Comparison of ENCODE assay signal across 10 cellular contexts in the genomic region with DNA sequence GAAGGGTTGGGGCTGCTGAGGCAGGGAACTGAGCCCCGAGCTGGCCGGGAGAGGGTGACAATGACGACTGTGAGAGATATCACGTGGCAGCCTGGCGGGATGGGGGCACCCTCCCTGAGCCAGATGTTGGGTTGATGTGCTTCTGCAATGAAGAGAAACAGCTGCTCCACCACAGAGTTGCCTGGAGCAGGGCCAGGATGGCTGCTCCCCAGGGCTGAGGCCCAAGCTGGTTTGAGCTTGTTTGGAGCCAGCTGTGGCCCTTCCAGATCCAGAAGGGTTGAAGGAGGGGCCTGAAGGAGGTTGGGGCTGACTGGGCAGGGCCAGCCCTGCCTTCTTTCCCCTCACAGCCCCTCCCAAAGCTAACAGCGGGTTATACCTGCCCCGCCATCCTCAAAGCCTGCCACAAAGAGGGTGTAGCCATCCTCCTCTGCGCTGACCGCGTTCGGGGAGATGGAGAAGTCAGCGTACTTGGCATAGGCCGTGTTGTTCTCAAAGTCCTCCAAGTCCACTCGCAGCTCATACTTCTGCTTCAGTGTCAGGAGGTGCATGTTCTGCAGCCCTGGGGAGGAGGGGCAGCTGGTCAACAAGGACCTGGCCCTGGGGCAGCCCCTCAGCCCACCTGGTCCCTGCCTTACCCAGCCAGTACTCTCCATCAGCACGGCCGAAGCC. TPM values are rescaled to one million over a fixed set of nuclear protein-coding genes. Genes with fewer than 3 reads are reported as not detected.
A peak's percentile ranks its signal among the peaks of the same experiment; 100 is the strongest.
DNase-seq lines count a peak whose midpoint lies in the region; ATAC-seq and TF ChIP-seq lines count a peak whose summit lies in the region.
"Had no signal": no experiment of that assay in that cellular context is flagged by ENCODE, and none has a peak within 500 bp of the region (broad histone marks: within the 10 kb centered on the region; RNA-seq: fewer than 3 reads in every experiment).

No MANE protein-coding gene starts in this region.

- H3K27ac ChIP-seq in CD4-positive, alpha-beta memory T cell (ENCODE audit: low read depth, low read length), result no peak overlapping the region

- H3K4me1 ChIP-seq in CD4-positive, alpha-beta memory T cell (ENCODE audit: insufficient read depth, low read length), result no peaks in the 10 kb centered on the region

- H3K27me3 Mint-ChIP-seq in CD4-positive, alpha-beta memory T cell, result no peaks in the 10 kb centered on the region
- H3K27me3 Mint-ChIP-seq in osteocyte (ENCODE audit: unreplicated experiment), result no peaks in the 10 kb centered on the region
- H3K27me3 Mint-ChIP-seq in activated CD8-positive, alpha-beta T cell treated with anti-CD3 and anti-CD28 coated beads, Interleukin-2, amount 10 ng/mL, durations not matched to agents 7 days and 5 days (ENCODE audit: low read depth), result peaks cover 8% of the 10 kb centered on the region

- CTCF ChIA-PET in CD4-positive, alpha-beta memory T cell (lab: Charles Lee; ENCODE audit: partially characterized antibody), result interaction anchor here (0.7 to 3.8 kb wide), 2 partner anchors 22 to 47 kb away, joined by 3 to 15 read pairs; partner anchors contain the start of gene B9D1
- CTCF ChIA-PET in activated CD8-positive, alpha-beta T cell treated with anti-CD3 and anti-CD28 coated beads, Interleukin-2, amount 10 ng/mL, durations not matched to agents 7 days and 5 days (lab: Charles Lee), result interaction anchor here (3.1 kb wide), 1 partner anchor 22 kb away, joined by 14 read pairs; the partner anchor contains the start of gene B9D1

- peaks cover 22 to 38% of the 10 kb centered on the region in 2 donors for H3K36me3 Mint-ChIP-seq in CD4-positive, alpha-beta memory T cell
- peaks cover 30% of the 10 kb centered on the region for H3K36me3 Mint-ChIP-seq in osteocyte (ENCODE audit: unreplicated experiment)
- H3K36me3 Mint-ChIP-seq in activated CD8-positive, alpha-beta T cell treated with anti-CD3 and anti-CD28 coated beads, Interleukin-2, amount 10 ng/mL, durations not matched to agents 7 days and 5 days (ENCODE audit: low read depth), result peaks cover 33% of the 10 kb centered on the region

- intact Hi-C loops in CD4-positive, alpha-beta memory T cell (cut with micrococcal nuclease), result no loop called here

- no peak for TF ChIP-seq CTCF in fibroblast of mammary gland (conservative IDR thresholded peaks at IDR 0.05; ENCODE audit: control insufficient read depth, insufficient read depth, low read depth, low read length)
- TF ChIP-seq CTCF in osteocyte (IDR thresholded peaks at IDR 0.05), result no peak

- no peaks in the 10 kb centered on the region for H3K9me3 ChIP-seq in CD4-positive, alpha-beta memory T cell (ENCODE audit: control insufficient read depth in 1 of 2, low read length in 2 of 2)

- H3K9me3 Mint-ChIP-seq in CD4-positive, alpha-beta memory T cell, result no peaks in the 10 kb centered on the region
- no peaks in the 10 kb centered on the region for H3K9me3 Mint-ChIP-seq in osteocyte (ENCODE audit: unreplicated experiment)
- H3K9me3 Mint-ChIP-seq in activated CD8-positive, alpha-beta T cell treated with anti-CD3 and anti-CD28 coated beads, Interleukin-2, amount 10 ng/mL, durations not matched to agents 7 days and 5 days (ENCODE audit: insufficient read depth), result no peaks in the 10 kb centered on the region
- H3K9me3 Mint-ChIP-seq: stimulated activated naive B cell treated with anti-CD40 and anti-IgM and Interleukin-4, amounts not matched to agents 10 μg/mL and 1 μg/mL and 100 μg/mL, for 72 hours had no signal

- H3K27me3 ChIP-seq in CD4-positive, alpha-beta memory T cell (ENCODE audit: insufficient read depth, low read length), result no peaks in the 10 kb centered on the region

- H3K36me3 ChIP-seq in CD4-positive, alpha-beta memory T cell (ENCODE audit: insufficient read depth, low read length), result peaks cover 10% of the 10 kb centered on the region

- H3K4me3 ChIP-seq in CD4-positive, alpha-beta memory T cell (ENCODE audit: low read length in 2 of 2), result no peak overlapping the region
- no peak overlapping the region for H3K4me3 ChIP-seq in fibroblast of mammary gland (ENCODE audit: control insufficient read depth, low read depth, low read length)

- POLR2A ChIA-PET in CD4-positive, alpha-beta memory T cell (lab: Charles Lee; ENCODE audit: partially characterized antibody), result no interaction called here
- POLR2A ChIA-PET in activated CD8-positive, alpha-beta T cell treated with anti-CD3 and anti-CD28 coated beads, Interleukin-2, amount 10 ng/mL, durations not matched to agents 7 days and 5 days (lab: Charles Lee), result interaction anchor here (0.7 kb wide), 1 partner anchor 1714 kb away, joined by 3 read pairs; no protein-coding TSS in a partner anchor

- peak overlapping the region in 4 of 7 donors; percentile 25 to 83 (median 58) for H3K27ac Mint-ChIP-seq in CD4-positive, alpha-beta memory T cell
- peak overlapping the region; percentile 78 for H3K27ac Mint-ChIP-seq in osteocyte (ENCODE audit: unreplicated experiment)
- H3K27ac Mint-ChIP-seq in activated CD8-positive, alpha-beta T cell treated with anti-CD3 and anti-CD28 coated beads, Interleukin-2, amount 10 ng/mL, durations not matched to agents 7 days and 5 days, result no peak overlapping the region
- H3K27ac Mint-ChIP-seq: activated naive CD8-positive, alpha-beta T cell; stimulated activated naive B cell treated with anti-CD40 and anti-IgM and Interleukin-4, amounts not matched to agents 10 μg/mL and 1 μg/mL and 100 μg/mL, for 72 hours had no signal

- H3K4me1 Mint-ChIP-seq in CD4-positive, alpha-beta memory T cell, result peaks cover 0 to 9% (median 3%) of the 10 kb centered on the region in 4 donors
- peaks cover 57% of the 10 kb centered on the region for H3K4me1 Mint-ChIP-seq in osteocyte (ENCODE audit: unreplicated experiment)
- peaks cover 5% of the 10 kb centered on the region for H3K4me1 Mint-ChIP-seq in activated CD8-positive, alpha-beta T cell treated with anti-CD3 and anti-CD28 coated beads, Interleukin-2, amount 10 ng/mL, durations not matched to agents 7 days and 5 days (ENCODE audit: low read depth)

- ATAC-seq in HG03039 (IDR thresholded peaks at IDR 0.05; ENCODE audit: unreplicated experiment), result no peak
- ATAC-seq in activated CD8-positive, alpha-beta T cell treated with anti-CD3 and anti-CD28 coated beads, Interleukin-2, amount 10 ng/mL, durations not matched to agents 7 days and 5 days, result no peak

- no peak overlapping the region for H3K4me3 Mint-ChIP-seq in CD4-positive, alpha-beta memory T cell
- peak overlapping the region; percentile 47 for H3K4me3 Mint-ChIP-seq in osteocyte (ENCODE audit: unreplicated experiment)
- H3K4me3 Mint-ChIP-seq in activated CD8-positive, alpha-beta T cell treated with anti-CD3 and anti-CD28 coated beads, Interleukin-2, amount 10 ng/mL, durations not matched to agents 7 days and 5 days, result no peak overlapping the region
- H3K4me3 Mint-ChIP-seq: activated naive CD8-positive, alpha-beta T cell; stimulated activated naive B cell treated with anti-CD40 and anti-IgM and Interleukin-4, amounts not matched to agents 10 μg/mL and 1 μg/mL and 100 μg/mL, for 72 hours had no signal

- DNase-seq in CD4-positive, alpha-beta memory T cell, result no peak
- DNase-seq in NCI-H524 (lab: John Stamatoyannopoulos, UW), result peak; percentile 76 to 94
- DNase-seq in fibroblast of mammary gland (ENCODE audit: low read depth), result peak; percentile 97
- no peak for DNase-seq in osteocyte (ENCODE audit: extremely low spot score, unreplicated experiment)
- DNase-seq in kidney glomerular epithelial cell (lab: John Stamatoyannopoulos, UW), result no peak
- DNase-seq in activated CD8-positive, alpha-beta T cell treated with anti-CD3 and anti-CD28 coated beads, Interleukin-2, amount 10 ng/mL, durations not matched to agents 7 days and 5 days, result no peak
- no peak for DNase-seq in activated naive CD4-positive, alpha-beta T cell treated with anti-CD3 and anti-CD28 coated beads, Interleukin-2, amount 50 U/mL, for 16 hours
- DNase-seq: stimulated activated naive B cell treated with anti-CD40 and anti-IgM and Interleukin-4, amounts not matched to agents 10 μg/mL and 1 μg/mL and 100 μg/mL, for 72 hours had no signal

RNA-seq across cellular contexts. Expression of gene MFAP4, which starts 2.1 kb away (rescaled TPM):
- total RNA-seq in CD4-positive, alpha-beta memory T cell, result not detected
- polyA plus RNA-seq in CD4-positive, alpha-beta memory T cell, result not detected
- 73.4 and 85.8 TPM in 2 replicates for total RNA-seq in osteocyte
- not detected for total RNA-seq in activated CD8-positive, alpha-beta T cell treated with anti-CD3 and anti-CD28 coated beads, Interleukin-2, amount 10 ng/mL, durations not matched to agents 7 days and 5 days

RNA-seq across cellular contexts. Expression of gene MAPK7, which starts 6.6 kb away (rescaled TPM):
- total RNA-seq in CD4-positive, alpha-beta memory T cell, result 10 to 100 TPM; 19.4 to 26.2 TPM
- 10 to 100 TPM in 1 of 2 donors, 1 to 10 TPM in 1; 2.1 to 12.4 TPM for polyA plus RNA-seq in CD4-positive, alpha-beta memory T cell
- total RNA-seq in osteocyte, result 33.9 and 37.1 TPM in 2 replicates
- 10 to 100 TPM; 31.5 to 33.5 TPM for total RNA-seq in activated CD8-positive, alpha-beta T cell treated with anti-CD3 and anti-CD28 coated beads, Interleukin-2, amount 10 ng/mL, durations not matched to agents 7 days and 5 days

RNA-seq across cellular contexts. Expression of gene B9D1, which starts 22.3 kb away (rescaled TPM):
- total RNA-seq in CD4-positive, alpha-beta memory T cell, result 1 to 10 TPM; 2.5 to 2.8 TPM
- under 1 TPM in 1 of 2 donors, not detected in 1; 0.29 TPM for polyA plus RNA-seq in CD4-positive, alpha-beta memory T cell
- 15.8 and 16.5 TPM in 2 replicates for total RNA-seq in osteocyte
- 1 to 10 TPM; 1.1 TPM for total RNA-seq in activated CD8-positive, alpha-beta T cell treated with anti-CD3 and anti-CD28 coated beads, Interleukin-2, amount 10 ng/mL, durations not matched to agents 7 days and 5 days

RNA-seq across cellular contexts. Expression of gene RNF112, which starts 26.2 kb away (rescaled TPM):
- 1 to 10 TPM in 1 of 2 experiments, under 1 TPM in 1; 0.87 to 1.6 TPM for total RNA-seq in CD4-positive, alpha-beta memory T cell
- under 1 TPM in 1 of 2 donors, not detected in 1; 0.06 TPM for polyA plus RNA-seq in CD4-positive, alpha-beta memory T cell
- total RNA-seq in osteocyte, result 0.39 and 0.89 TPM in 2 replicates
- total RNA-seq in activated CD8-positive, alpha-beta T cell treated with anti-CD3 and anti-CD28 coated beads, Interleukin-2, amount 10 ng/mL, durations not matched to agents 7 days and 5 days, result under 1 TPM in 1 of 2 experiments, not detected in 1; 0.34 TPM

Comparison
In these comparisons a context has a peak if more than half of its experiments do, and no peak if none do; other contexts are left out.
1. DNase-seq: peak in NCI-H524 (2 of 2) and fibroblast of mammary gland (single experiment); none in CD4-positive, alpha-beta memory T cell (0 of 5), osteocyte (single experiment), kidney glomerular epithelial cell (single experiment), activated CD8-positive, alpha-beta T cell treated with anti-CD3 and anti-CD28 coated beads, Interleukin-2, amount 10 ng/mL, durations not matched to agents 7 days and 5 days (single experiment) and activated naive CD4-positive, alpha-beta T cell treated with anti-CD3 and anti-CD28 coated beads, Interleukin-2, amount 50 U/mL, for 16 hours (single experiment).
2. RNA of gene MFAP4, which starts 2.1 kb away (total RNA-seq): 73.4 to 85.8 TPM in osteocyte; not detected in CD4-positive, alpha-beta memory T cell and not detected in activated CD8-positive, alpha-beta T cell treated with anti-CD3 and anti-CD28 coated beads, Interleukin-2, amount 10 ng/mL, durations not matched to agents 7 days and 5 days; every median in the first group is over 10 times any median in the second.